In genomic region chr1:20389551-20389950, GRCh38 we compare ENCODE assay signal across 1 cellular context.
TF ChIP-seq lines count a peak whose summit lies in the region.

No MANE protein-coding gene starts in this region.

TF ChIP-seq in IMR-90, 13 proteins besides CTCF, POLR2A, EP300 and RAD21:
- TF ChIP-seq ELK1 (IDR thresholded peaks at IDR 0.05; ENCODE audit: borderline replicate concordance, low read depth, low read length) (no peak), CEBPB (IDR thresholded peaks at IDR 0.05; ENCODE audit: low read depth, low read length) (no peak), FOS (IDR thresholded peaks at IDR 0.05; ENCODE audit: low read depth, low read length) (no peak), CHD1 (IDR thresholded peaks at IDR 0.05; ENCODE audit: low read depth, low read length) (no peak), MAFK (IDR thresholded peaks at IDR 0.05; ENCODE audit: low read depth, low read length) (no peak), RFX5 (IDR thresholded peaks at IDR 0.05; ENCODE audit: low read depth, low read length) (no peak), NFE2L2 (IDR thresholded peaks at IDR 0.05; ENCODE audit: low read depth, low read length) (no peak), MAZ (IDR thresholded peaks at IDR 0.05; ENCODE audit: borderline replicate concordance, low read depth, low read length) (no peak), MXI1 (IDR thresholded peaks at IDR 0.05; ENCODE audit: borderline replicate concordance, low read depth, low read length) (no peak), RCOR1 (IDR thresholded peaks at IDR 0.05; ENCODE audit: insufficient replicate concordance, low read length) (no peak), USF2 (IDR thresholded peaks at IDR 0.05; ENCODE audit: low read depth, low read length) (no peak), SMC3 (IDR thresholded peaks at IDR 0.05; ENCODE audit: low read depth, low read length) (no peak), BHLHE40 (IDR thresholded peaks at IDR 0.05; ENCODE audit: low read depth, low read length) (no peak)
